31 cellular contexts compared by ENCODE assay signal in the genomic region with DNA sequence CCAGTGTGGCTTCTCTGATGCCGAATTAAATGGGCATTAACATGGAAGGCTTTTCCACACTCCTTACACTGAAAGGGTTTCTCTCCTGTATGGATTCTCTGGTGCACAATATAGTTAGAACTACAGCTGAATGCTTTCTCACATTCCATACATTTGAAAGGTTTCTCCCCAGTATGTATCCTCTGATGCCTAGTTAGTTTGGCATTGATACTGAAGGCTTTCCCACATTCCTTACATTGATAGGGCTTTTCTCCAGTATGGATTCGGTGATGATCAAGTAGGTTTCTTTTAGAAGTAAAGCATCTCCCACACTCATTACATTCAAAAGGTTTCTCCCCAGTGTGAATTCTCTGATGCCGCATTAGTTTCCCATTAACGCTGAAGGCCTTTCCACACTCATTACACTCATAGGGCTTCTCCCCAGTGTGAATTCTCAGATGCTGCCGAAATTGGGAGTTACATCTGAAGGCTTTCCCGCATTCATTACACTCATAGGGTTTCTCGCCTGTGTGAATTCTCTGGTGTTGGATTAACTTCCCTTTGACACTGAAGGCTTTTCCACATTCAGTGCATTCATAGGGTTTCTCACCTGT. TPM values are rescaled to one million over a fixed set of nuclear protein-coding genes. Genes with fewer than 3 reads are reported as not detected.
"Had no signal": no experiment of that assay in that cellular context is flagged by ENCODE, and none has a peak within 500 bp of the region (broad histone marks: within the 10 kb centered on the region; RNA-seq: fewer than 3 reads in every experiment).

No MANE protein-coding gene starts in this region.

- H3K27me3 ChIP-seq: ascending aorta, breast epithelium, esophagus muscularis mucosa, heart right ventricle, neutrophil, pancreas, vagina had no signal

- H3K36me3 ChIP-seq: neutrophil had no signal

- H3K4me3 ChIP-seq: heart right ventricle, left ventricle myocardium inferior, pancreas had no signal

- ATAC-seq: activated CD8-positive, alpha-beta T cell treated with anti-CD3 and anti-CD28 coated beads, Interleukin-2, amount 10 ng/mL, durations not matched to agents 7 days and 5 days; heart right ventricle; natural killer cell; pancreas had no signal

- H3K27ac ChIP-seq: ascending aorta, breast epithelium, esophagus muscularis mucosa, heart right ventricle, left ventricle myocardium inferior, neutrophil, pancreas, vagina had no signal

- H3K4me1 ChIP-seq: ascending aorta, breast epithelium, esophagus muscularis mucosa, heart right ventricle, left ventricle myocardium inferior, pancreas, vagina had no signal

- FAIRE-seq: endothelial cell of umbilical vein, pancreas had no signal

- DNase-seq: activated CD4-positive, alpha-beta T cell treated with anti-CD3 and anti-CD28 coated beads, Interleukin-2, amount 10 ng/mL, durations not matched to agents 24 days and 14 days; activated CD4-positive, CD25-positive, alpha-beta regulatory T cell; activated CD8-positive, alpha-beta T cell treated with anti-CD3 and anti-CD28 coated beads, Interleukin-2, amount 10 ng/mL, durations not matched to agents 7 days and 5 days; activated naive CD4-positive, alpha-beta T cell treated with anti-CD3 and anti-CD28 coated beads, Interleukin-2, amount 10 ng/mL, durations not matched to agents 7 days and 5 days; activated T-cell treated with anti-CD3 and anti-CD28 coated beads, Interleukin-2, amount 50 U/mL, for 24 hours; cortex of kidney; effector CD4-positive, alpha-beta T cell; heart right ventricle; immature natural killer cell; kidney glomerular epithelial cell; left ventricle myocardium inferior; natural killer cell; pancreas; stimulated activated CD4-positive, alpha-beta T cell treated with anti-CD3 and anti-CD28 coated beads, Interleukin-12 subunit alpha, Interleukin-12 subunit beta, amount 100 ng/mL, for 4 hours; stimulated activated CD4-positive, alpha-beta T cell treated with anti-CD3 and anti-CD28 coated beads, Interleukin-1b, Interleukin-23, amount 100 ng/mL, for 48 hours; stimulated activated CD8-positive, alpha-beta memory T cell treated with anti-CD3 and anti-CD28 coated beads, Interleukin-4, amount 100 ng/mL, for 48 hours; stimulated activated naive CD4-positive, alpha-beta T cell treated with Interleukin-2 at 50 U/mL for 16 hours; substantia nigra; T1000; trophoblast cell had no signal

RNA-seq across cellular contexts. Expression of a gene that starts 6.5 kb away (rescaled TPM):
- total RNA-seq: activated CD4-positive, alpha-beta T cell treated with anti-CD3 and anti-CD28 coated beads, Interleukin-2, amount 10 ng/mL, durations not matched to agents 24 days and 14 days; activated CD8-positive, alpha-beta T cell treated with anti-CD3 and anti-CD28 coated beads, Interleukin-2, amount 10 ng/mL, durations not matched to agents 7 days and 5 days; activated T-helper 2 cell treated with anti-CD3 and anti-CD28 coated beads, Interferon-gamma antibody, Interleukin-2, Interleukin-4, amounts not matched to agents 10 μg/mL and 5 μg/mL and 100 μg/mL, durations not matched to agents 14 hours and 24 hours and 36 hours; ascending aorta; breast epithelium; endothelial cell of umbilical vein; esophagus muscularis mucosa; heart right ventricle; left ventricle myocardium inferior; mononuclear cell; natural killer cell; pancreas; pulmonary artery endothelial cell; T-helper 1 cell treated with Interleukin-12 subunit alpha and Interleukin-12 subunit beta and Interleukin-4 antibody, amounts not matched to agents 30 ng/mL and 1 ng/mL, for 36 hours; vagina had no signal
- polyA plus RNA-seq: adipose tissue, endothelial cell of umbilical vein, heart right ventricle, immature natural killer cell, pancreas had no signal

RNA-seq across cellular contexts. Expression of a gene that starts 40.8 kb away (rescaled TPM):
- total RNA-seq: ascending aorta had no signal
